Comparison of ENCODE assay signal across 22 cellular contexts in genomic region chr12:62659457-62660295, GRCh38.
DNase-seq lines count a peak whose midpoint lies in the region; ATAC-seq, FAIRE-seq and TF ChIP-seq lines count a peak whose summit lies in the region.
"Had no signal": no experiment of that assay in that cellular context is flagged by ENCODE, and none has a peak within 500 bp of the region (broad histone marks: within the 10 kb centered on the region; RNA-seq: fewer than 3 reads in every experiment).

No MANE protein-coding gene starts in this region.

- peaks cover 64% of the 10 kb centered on the region for H3K4me1 Mint-ChIP-seq in nephron progenitor cell
- H3K4me1 Mint-ChIP-seq in activated naive CD4-positive, alpha-beta T cell treated with anti-CD3 and anti-CD28 coated beads for 36 hours (ENCODE audit: low read depth) = peaks cover under 1% of the 10 kb centered on the region
- peaks cover 3% of the 10 kb centered on the region for H3K4me1 Mint-ChIP-seq in activated T-cell treated with anti-CD3 and anti-CD28 coated beads, Interleukin-2, amount 50 U/mL, for 4 hours (ENCODE audit: low read depth)

- no peak overlapping the region for H3K4me3 ChIP-seq in endothelial cell of umbilical vein (replicated peaks in 1 of 3; ENCODE audit: insufficient read depth in 1 of 3, low read depth in 1 of 3, low read length in 3 of 3)
- H3K4me3 ChIP-seq: vagina had no signal

- H4K20me1 ChIP-seq in endothelial cell of umbilical vein (replicated peaks; ENCODE audit: control insufficient read depth, extremely low read depth, insufficient read depth, low read length) = no peaks in the 10 kb centered on the region

- TF ChIP-seq CTCF in endothelial cell of umbilical vein (IDR thresholded peaks at IDR 0.05; ENCODE audit: extremely low read depth in 1 of 2, insufficient read depth in 1 of 2, low read depth in 1 of 2, low read length in 2 of 2) = no peak
- no peak for TF ChIP-seq CTCF in nephron progenitor cell (IDR thresholded peaks at IDR 0.05)

- H3K79me2 ChIP-seq in endothelial cell of umbilical vein (ENCODE audit: control insufficient read depth, insufficient read depth, low read length) = no peaks in the 10 kb centered on the region

- H3K4me2 ChIP-seq in endothelial cell of umbilical vein (ENCODE audit: insufficient read depth, low read length) = no peak overlapping the region

- peak overlapping the region; percentile 55 for H3K27ac ChIP-seq in endothelial cell of umbilical vein (ENCODE audit: insufficient read depth, low read depth, low read length)
- H3K27ac ChIP-seq: vagina had no signal

- peak overlapping the region; percentile 24 for H3K4me3 Mint-ChIP-seq in nephron progenitor cell
- no peak overlapping the region for H3K4me3 Mint-ChIP-seq in activated naive CD4-positive, alpha-beta T cell treated with anti-CD3 and anti-CD28 coated beads for 36 hours
- no peak overlapping the region for H3K4me3 Mint-ChIP-seq in activated T-cell treated with anti-CD3 and anti-CD28 coated beads, Interleukin-2, amount 50 U/mL, for 4 hours
- H3K4me3 Mint-ChIP-seq: activated naive CD8-positive, alpha-beta T cell treated with anti-CD3 and anti-CD28 coated beads for 36 hours; activated T-cell treated with anti-CD3 and anti-CD28 coated beads, Interleukin-2, amount 50 U/mL, for 24 hours; CD8-positive, alpha-beta memory T cell; naive B cell; stimulated activated naive CD8-positive, alpha-beta T cell treated with anti-CD3 and anti-CD28 coated beads, Interleukin-15, amount 100 ng/mL, for 72 hours had no signal

- H3K27me3 Mint-ChIP-seq in nephron progenitor cell (ENCODE audit: low read depth, poor library complexity) = peaks cover 3% of the 10 kb centered on the region
- peaks cover 4% of the 10 kb centered on the region for H3K27me3 Mint-ChIP-seq in activated naive CD4-positive, alpha-beta T cell treated with anti-CD3 and anti-CD28 coated beads for 36 hours (ENCODE audit: low read depth)
- H3K27me3 Mint-ChIP-seq in activated T-cell treated with anti-CD3 and anti-CD28 coated beads, Interleukin-2, amount 50 U/mL, for 4 hours (ENCODE audit: low read depth) = peaks cover 7% of the 10 kb centered on the region

- no peak for ATAC-seq in stimulated activated naive CD8-positive, alpha-beta T cell treated with anti-CD3 and anti-CD28 coated beads, Interleukin-15, Interleukin-2, amounts not matched to agents 100 U/mL and 50 U/mL, for 24 hours
- ATAC-seq in activated T-cell treated with anti-CD3 and anti-CD28 coated beads, Interleukin-2, amount 50 U/mL, for 4 hours = no peak
- ATAC-seq: Panc1; stimulated activated naive CD8-positive, alpha-beta T cell treated with anti-CD3 and anti-CD28 coated beads, Interleukin-15, amount 100 ng/mL, for 72 hours had no signal

- peak; percentile 31 for FAIRE-seq in endothelial cell of umbilical vein (lab: Jason Lieb, UNC)
- FAIRE-seq: G401.6, GM12891 had no signal

- no peaks in the 10 kb centered on the region for H3K27me3 ChIP-seq in endothelial cell of umbilical vein (ENCODE audit: control insufficient read depth in 2 of 2, insufficient read depth in 2 of 2, low read length in 2 of 2)
- H3K27me3 ChIP-seq: vagina had no signal

- intact Hi-C loops in endothelial cell of umbilical vein (cut with micrococcal nuclease) = loop anchor here (1.0 to 5.0 kb wide), 3 partner anchors 39 to 127 kb away; no protein-coding TSS in a partner anchor
- intact Hi-C loops in activated naive CD4-positive, alpha-beta T cell treated with anti-CD3 and anti-CD28 coated beads for 36 hours (cut with micrococcal nuclease) = no loop called here

- no peak for TF ChIP-seq POLR2A in endothelial cell of umbilical vein (IDR thresholded peaks at IDR 0.05; ENCODE audit: low read depth, low read length)

- no peak overlapping the region for H3K9ac ChIP-seq in endothelial cell of umbilical vein (replicated peaks; ENCODE audit: extremely low read depth, insufficient read depth, low read length)

- dilution Hi-C loops in endothelial cell of umbilical vein (cut with MboI; ENCODE audit: extremely low pct_ligation_motif_present, low sequenced_read_pairs) = no loop called here

- BruUV-seq in endothelial cell of umbilical vein (replicated peaks; lab: Mats Ljungman, UMichigan) = no TSS peak

- peak overlapping the region; percentile 98 for H3K27ac Mint-ChIP-seq in nephron progenitor cell
- H3K27ac Mint-ChIP-seq in activated naive CD4-positive, alpha-beta T cell treated with anti-CD3 and anti-CD28 coated beads for 36 hours = no peak overlapping the region
- H3K27ac Mint-ChIP-seq: activated naive CD8-positive, alpha-beta T cell treated with anti-CD3 and anti-CD28 coated beads for 36 hours; activated T-cell treated with anti-CD3 and anti-CD28 coated beads, Interleukin-2, amount 50 U/mL, for 24 hours; naive B cell; stimulated activated naive CD8-positive, alpha-beta T cell treated with anti-CD3 and anti-CD28 coated beads, Interleukin-15, amount 100 ng/mL, for 72 hours had no signal

- peaks cover 16% of the 10 kb centered on the region for H3K9me3 Mint-ChIP-seq in nephron progenitor cell
- no peaks in the 10 kb centered on the region for H3K9me3 Mint-ChIP-seq in activated naive CD4-positive, alpha-beta T cell treated with anti-CD3 and anti-CD28 coated beads for 36 hours
- peaks cover 4% of the 10 kb centered on the region for H3K9me3 Mint-ChIP-seq in activated T-cell treated with anti-CD3 and anti-CD28 coated beads, Interleukin-2, amount 50 U/mL, for 4 hours
- H3K9me3 Mint-ChIP-seq: activated naive CD8-positive, alpha-beta T cell treated with anti-CD3 and anti-CD28 coated beads for 36 hours; CD8-positive, alpha-beta memory T cell; naive B cell; stimulated activated naive CD8-positive, alpha-beta T cell treated with anti-CD3 and anti-CD28 coated beads, Interleukin-15, amount 100 ng/mL, for 72 hours had no signal

- H3K4me1 ChIP-seq in endothelial cell of umbilical vein (ENCODE audit: control insufficient read depth, extremely low read depth, insufficient read depth, low read length) = peaks cover 27% of the 10 kb centered on the region
- H3K4me1 ChIP-seq: vagina had no signal

- CTCF ChIA-PET in endothelial cell of umbilical vein (lab: Charles Lee) = interaction anchor here (0.8 to 0.9 kb wide), 2 partner anchors 78 to 134 kb away, joined by 5 to 7 read pairs; no protein-coding TSS in a partner anchor
- CTCF ChIA-PET in activated naive CD4-positive, alpha-beta T cell treated with anti-CD3 and anti-CD28 coated beads for 36 hours (lab: Charles Lee) = no interaction called here

- no peaks in the 10 kb centered on the region for H3K36me3 ChIP-seq in endothelial cell of umbilical vein (ENCODE audit: control insufficient read depth in 2 of 2, extremely low read depth in 1 of 2, insufficient read depth in 2 of 2, low read length in 2 of 2)
- H3K36me3 ChIP-seq: vagina had no signal

- H2AFZ ChIP-seq in endothelial cell of umbilical vein (ENCODE audit: low read depth, low read length) = peak overlapping the region; percentile 88

- no peaks in the 10 kb centered on the region for H3K9me3 ChIP-seq in endothelial cell of umbilical vein (replicated peaks; ENCODE audit: control insufficient read depth, insufficient read depth, low read length)
- H3K9me3 ChIP-seq: vagina had no signal

- H3K9me1 ChIP-seq in endothelial cell of umbilical vein (replicated peaks; ENCODE audit: control insufficient read depth, extremely low read depth, insufficient read depth, low read length) = no peaks in the 10 kb centered on the region

- peak; percentile 25 for DNase-seq in G401 (ENCODE audit: low spot score)
- peak; percentile 16 for DNase-seq in RPMI7951 (ENCODE audit: low read depth)
- DNase-seq in endothelial cell of umbilical vein (ENCODE audit: low read depth, low spot score) = peak; percentile 8
- DNase-seq in nephron progenitor cell = no peak
- no peak for DNase-seq in stimulated activated naive CD8-positive, alpha-beta T cell treated with anti-CD3 and anti-CD28 coated beads, Interleukin-15, Interleukin-2, amounts not matched to agents 100 U/mL and 50 U/mL, for 24 hours
- no peak for DNase-seq in DMS 273 treated with DMSO at 0.1 percent for 48 hours (lab: John Stamatoyannopoulos, UW)
- DNase-seq in activated naive CD4-positive, alpha-beta T cell treated with anti-CD3 and anti-CD28 coated beads for 36 hours = no peak
- DNase-seq in activated T-cell treated with anti-CD3 and anti-CD28 coated beads, Interleukin-2, amount 50 U/mL, for 4 hours = no peak
- DNase-seq: activated CD4-positive, alpha-beta T cell treated with anti-CD3 and anti-CD28 coated beads, Interleukin-2, amount 50 U/mL, for 4 hours; activated naive CD8-positive, alpha-beta T cell treated with anti-CD3 and anti-CD28 coated beads for 36 hours; activated T-cell treated with anti-CD3 and anti-CD28 coated beads, Interleukin-2, amount 50 U/mL, for 24 hours; CD8-positive, alpha-beta memory T cell; effector memory CD4-positive, alpha-beta T cell; GOT3; MM.1S; naive B cell; NCI-H526 treated with DMSO at 0.1 percent for 48 hours; stimulated activated naive CD8-positive, alpha-beta T cell treated with anti-CD3 and anti-CD28 coated beads, Interleukin-15, amount 100 ng/mL, for 72 hours had no signal

- in situ Hi-C loops in G401 (cut with HindIII; ENCODE audit: low sequenced_read_pairs) = no loop called here

- H3K36me3 Mint-ChIP-seq in nephron progenitor cell (ENCODE audit: low read depth) = peaks cover 46% of the 10 kb centered on the region
- H3K36me3 Mint-ChIP-seq in activated naive CD4-positive, alpha-beta T cell treated with anti-CD3 and anti-CD28 coated beads for 36 hours (ENCODE audit: low read depth) = no peaks in the 10 kb centered on the region
- no peaks in the 10 kb centered on the region for H3K36me3 Mint-ChIP-seq in activated T-cell treated with anti-CD3 and anti-CD28 coated beads, Interleukin-2, amount 50 U/mL, for 4 hours (ENCODE audit: insufficient read depth)
- H3K36me3 Mint-ChIP-seq: activated naive CD8-positive, alpha-beta T cell treated with anti-CD3 and anti-CD28 coated beads for 36 hours; CD8-positive, alpha-beta memory T cell had no signal

- POLR2A ChIA-PET in endothelial cell of umbilical vein (lab: Charles Lee) = no interaction called here

TF ChIP-seq in endothelial cell of umbilical vein, 7 proteins besides CTCF, POLR2A, EP300 and RAD21:
- TF ChIP-seq FOS (IDR thresholded peaks at IDR 0.05; ENCODE audit: borderline replicate concordance, insufficient read depth, low read length) = no peak

Comparison
In these comparisons a context has a peak if more than half of its experiments do, and no peak if none do; other contexts are left out.
1. DNase-seq: peak in G401 (single experiment), RPMI7951 (single experiment) and endothelial cell of umbilical vein (single experiment); none in nephron progenitor cell (single experiment), stimulated activated naive CD8-positive, alpha-beta T cell treated with anti-CD3 and anti-CD28 coated beads, Interleukin-15, Interleukin-2, amounts not matched to agents 100 U/mL and 50 U/mL, for 24 hours (single experiment), DMS 273 treated with DMSO at 0.1 percent for 48 hours (single experiment), activated naive CD4-positive, alpha-beta T cell treated with anti-CD3 and anti-CD28 coated beads for 36 hours (single experiment) and activated T-cell treated with anti-CD3 and anti-CD28 coated beads, Interleukin-2, amount 50 U/mL, for 4 hours (single experiment).